In genomic region chr1:47231314-47232186, GRCh38 we compare ENCODE assay signal across 8 cellular contexts. TPM values are rescaled to one million over a fixed set of nuclear protein-coding genes. Genes with fewer than 3 reads are reported as not detected.
DNase-seq lines count a peak whose midpoint lies in the region; ATAC-seq lines count a peak whose summit lies in the region.

No MANE protein-coding gene starts in this region.

- peak; percentile 82 for DNase-seq in GDM1 (lab: John Stamatoyannopoulos, UW)
- no peak for DNase-seq in NT2/D1 (ENCODE audit: low read depth, low spot score)
- DNase-seq in central memory CD4-positive, alpha-beta T cell, result peak; percentile 6
- no peak for DNase-seq in left lobe of liver (ENCODE audit: low spot score)
- DNase-seq in stimulated activated naive CD8-positive, alpha-beta T cell treated with anti-CD3 and anti-CD28 coated beads, Interleukin-15, amount 100 ng/mL, for 72 hours, result peak; percentile 48 to 64

- H3K36me3 ChIP-seq in NT2/D1 (ENCODE audit: insufficient read depth, insufficient read length, low read length), result no peaks in the 10 kb centered on the region

- H3K27ac Mint-ChIP-seq in stimulated activated naive CD8-positive, alpha-beta T cell treated with anti-CD3 and anti-CD28 coated beads, Interleukin-15, amount 100 ng/mL, for 72 hours, result peak overlapping the region; percentile 88 to 94

- peaks cover 38% of the 10 kb centered on the region for H3K4me1 Mint-ChIP-seq in stimulated activated naive CD8-positive, alpha-beta T cell treated with anti-CD3 and anti-CD28 coated beads, Interleukin-15, amount 100 ng/mL, for 72 hours

- peak overlapping the region; percentile 16 for H3K4me3 ChIP-seq in NT2/D1 (ENCODE audit: insufficient read length, low read depth)

- H3K9me3 Mint-ChIP-seq in stimulated activated naive CD8-positive, alpha-beta T cell treated with anti-CD3 and anti-CD28 coated beads, Interleukin-15, amount 100 ng/mL, for 72 hours, result no peaks in the 10 kb centered on the region

- ATAC-seq in left lobe of liver (peak; percentile 44), GM19397 (IDR thresholded peaks at IDR 0.05; ENCODE audit: unreplicated experiment) (no peak), GM18868 (IDR thresholded peaks at IDR 0.05; ENCODE audit: unreplicated experiment) (no peak), HG02852 (IDR thresholded peaks at IDR 0.05; ENCODE audit: unreplicated experiment) (no peak)
- peak; percentile 64 for ATAC-seq in stimulated activated naive CD8-positive, alpha-beta T cell treated with anti-CD3 and anti-CD28 coated beads, Interleukin-15, amount 100 ng/mL, for 72 hours

- H3K27me3 ChIP-seq in NT2/D1 (ENCODE audit: insufficient read depth, insufficient read length), result peaks cover 92% of the 10 kb centered on the region

- peak overlapping the region; percentile 61 for H3K9ac ChIP-seq in NT2/D1 (ENCODE audit: insufficient read length, low read depth)

- H3K27me3 Mint-ChIP-seq in stimulated activated naive CD8-positive, alpha-beta T cell treated with anti-CD3 and anti-CD28 coated beads, Interleukin-15, amount 100 ng/mL, for 72 hours, result no peaks in the 10 kb centered on the region

- H3K4me3 Mint-ChIP-seq in stimulated activated naive CD8-positive, alpha-beta T cell treated with anti-CD3 and anti-CD28 coated beads, Interleukin-15, amount 100 ng/mL, for 72 hours, result peak overlapping the region; percentile 86 to 93

- peaks cover 20% of the 10 kb centered on the region for H3K4me1 ChIP-seq in NT2/D1 (ENCODE audit: insufficient read depth, insufficient read length)

- H3K9me3 ChIP-seq in NT2/D1 (ENCODE audit: insufficient read depth, low read length), result no peaks in the 10 kb centered on the region

RNA-seq across cellular contexts. Expression of gene TAL1, which starts 0.5 kb away (rescaled TPM):
- 1.9 TPM for total RNA-seq in left lobe of liver

RNA-seq across cellular contexts. Expression of gene PDZK1IP1, which starts 41.7 kb away (rescaled TPM):
- total RNA-seq in left lobe of liver, result 1.3 TPM

Comparison
In these comparisons a context has a peak if more than half of its experiments do, and no peak if none do; other contexts are left out.
1. DNase-seq: peak in GDM1 (single experiment), central memory CD4-positive, alpha-beta T cell (single experiment) and stimulated activated naive CD8-positive, alpha-beta T cell treated with anti-CD3 and anti-CD28 coated beads, Interleukin-15, amount 100 ng/mL, for 72 hours (2 of 2); none in NT2/D1 (single experiment) and left lobe of liver (single experiment).
2. ATAC-seq: peak in left lobe of liver (single experiment) and stimulated activated naive CD8-positive, alpha-beta T cell treated with anti-CD3 and anti-CD28 coated beads, Interleukin-15, amount 100 ng/mL, for 72 hours (single experiment); none in GM19397 (single experiment), GM18868 (single experiment) and HG02852 (single experiment).